In the genomic region with DNA sequence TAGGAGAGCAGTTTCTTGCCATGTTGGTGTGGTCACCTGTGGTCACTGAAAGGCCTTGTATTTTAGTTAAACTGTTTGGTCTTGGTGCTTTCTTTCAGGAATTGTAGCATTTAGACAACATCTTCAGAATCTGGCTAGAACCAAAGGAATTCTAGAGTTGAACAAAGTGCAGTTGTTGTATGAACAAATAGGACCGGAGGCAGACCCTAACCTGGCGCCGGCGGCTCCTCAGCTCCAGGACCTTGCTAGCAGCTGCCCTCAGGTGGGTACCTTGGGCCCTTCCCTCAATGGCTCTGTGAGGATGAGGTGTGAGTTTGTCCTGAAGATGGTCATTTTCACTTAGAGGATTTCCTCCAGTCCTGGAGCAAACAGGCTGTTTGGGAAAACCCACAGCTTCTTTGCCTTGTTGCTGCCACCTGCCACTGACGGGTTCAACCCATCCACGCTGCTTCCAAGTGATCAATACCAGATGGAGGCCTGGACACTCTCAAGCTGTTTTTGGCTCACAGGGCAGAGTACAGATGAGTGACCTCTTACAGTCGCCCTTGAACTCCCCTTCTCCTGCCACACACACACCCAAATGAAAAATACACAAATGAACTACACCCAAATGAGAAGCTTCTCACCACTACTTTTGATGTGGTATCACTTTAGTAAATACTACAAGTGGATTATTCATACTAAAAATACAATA, we compare ENCODE assay signal across 21 cellular contexts. TPM values are rescaled to one million over a fixed set of nuclear protein-coding genes. Genes with fewer than 3 reads are reported as not detected.
DNase-seq lines count a peak whose midpoint lies in the region; ATAC-seq and TF ChIP-seq lines count a peak whose summit lies in the region.
"Had no signal": no experiment of that assay in that cellular context is flagged by ENCODE, and none has a peak within 500 bp of the region (broad histone marks: within the 10 kb centered on the region; RNA-seq: fewer than 3 reads in every experiment).

No MANE protein-coding gene starts in this region.

- dilution Hi-C loops in IMR-90 (cut with HindIII; ENCODE audit: low sequenced_read_pairs, unreplicated experiment), result no loop called here

- H3K36me3 ChIP-seq in IMR-90 (ENCODE audit: control insufficient read depth, insufficient read depth, low read length), result peaks cover 58% of the 10 kb centered on the region

- H4K5ac ChIP-seq in IMR-90 (ENCODE audit: low read depth, low read length), result no peak overlapping the region

- intact Hi-C loops in IMR-90 (cut with micrococcal nuclease) (no loop called here), sciatic nerve (cut with DNase I) (no loop called here)

- H3K9me3 Mint-ChIP-seq in glutamatergic neuron (ENCODE audit: unreplicated experiment), result peaks cover 2% of the 10 kb centered on the region
- no peaks in the 10 kb centered on the region for H3K9me3 Mint-ChIP-seq in activated CD8-positive, alpha-beta memory T cell treated with anti-CD3 and anti-CD28 coated beads, Interleukin-2, amount 10 ng/mL, durations not matched to agents 7 days and 5 days (ENCODE audit: low read depth)
- no peaks in the 10 kb centered on the region for H3K9me3 Mint-ChIP-seq in activated naive CD4-positive, alpha-beta T cell treated with anti-CD3 and anti-CD28 coated beads, Interleukin-2, amount 10 ng/mL, durations not matched to agents 7 days and 5 days

- H2AFZ ChIP-seq in IMR-90 (replicated peaks; ENCODE audit: low read length, poor library complexity), result no peak overlapping the region

- no peak overlapping the region for H3K4me3 ChIP-seq in IMR-90 (ENCODE audit: insufficient read depth, low read depth, low read length)
- H3K4me3 ChIP-seq: MG63 had no signal

- H3K4me2 ChIP-seq in IMR-90 (ENCODE audit: low read depth, low read length), result no peak overlapping the region

- peaks cover 14% of the 10 kb centered on the region for H3K9me1 ChIP-seq in IMR-90 (ENCODE audit: insufficient read depth, low read length)

- no TSS peak for BruUV-seq in IMR-90 (replicated peaks; lab: Mats Ljungman, UMichigan)

- no peaks in the 10 kb centered on the region for H3K27me3 ChIP-seq in IMR-90 (ENCODE audit: control insufficient read depth, insufficient read depth, low read length)
- H3K27me3 ChIP-seq: MG63 had no signal

- H4K8ac ChIP-seq in IMR-90 (ENCODE audit: low read depth in 2 of 2, low read length in 2 of 2), result no peak overlapping the region

- WGBS in IMR-90 (ENCODE audit: extremely low coverage in 2 of 2, insufficient read length in 1 of 2), 2 experiments, result 90% methylated on average over 3 of the region's 7 CpGs; no CpG with 5 or more reads in 1 of the 2 experiments

- H2AK5ac ChIP-seq in IMR-90 (ENCODE audit: low read depth, low read length), result peak overlapping the region; percentile 28; the same call in 1 of the 2 replicates

- peaks cover 15 to 36% of the 10 kb centered on the region in 2 experiments; a peak in 3 of 4 replicates for H3K79me1 ChIP-seq in IMR-90 (ENCODE audit: low read depth in 1 of 2, low read length in 2 of 2)

- peak overlapping the region; percentile 32 for H3K27ac Mint-ChIP-seq in T-helper 17 cell
- H3K27ac Mint-ChIP-seq in glutamatergic neuron (ENCODE audit: unreplicated experiment), result peak overlapping the region; percentile 39
- H3K27ac Mint-ChIP-seq in activated CD8-positive, alpha-beta memory T cell treated with anti-CD3 and anti-CD28 coated beads, Interleukin-2, amount 10 ng/mL, durations not matched to agents 7 days and 5 days, result no peak overlapping the region
- H3K27ac Mint-ChIP-seq in activated naive CD4-positive, alpha-beta T cell treated with anti-CD3 and anti-CD28 coated beads, Interleukin-2, amount 10 ng/mL, durations not matched to agents 7 days and 5 days, result no peak overlapping the region

- no peak overlapping the region for H3K9ac ChIP-seq in IMR-90 (ENCODE audit: low read depth, low read length)

- no peaks in the 10 kb centered on the region for H4K20me1 ChIP-seq in IMR-90 (ENCODE audit: insufficient read depth, low read length)

- peak overlapping the region; percentile 4; the same call in 1 of the 2 replicates for H2BK120ac ChIP-seq in IMR-90 (ENCODE audit: low read depth, low read length)

- no peak overlapping the region for H3K4ac ChIP-seq in IMR-90 (ENCODE audit: low read depth, low read length)

- DNase-seq in IMR-90 (no peak), T-helper 17 cell (no peak), glutamatergic neuron (no peak), sciatic nerve (ENCODE audit: low spot score) (no peak)
- no peak for DNase-seq in activated CD8-positive, alpha-beta memory T cell treated with anti-CD3 and anti-CD28 coated beads, Interleukin-2, amount 10 ng/mL, durations not matched to agents 7 days and 5 days
- no peak for DNase-seq in activated naive CD4-positive, alpha-beta T cell treated with anti-CD3 and anti-CD28 coated beads, Interleukin-2, amount 10 ng/mL, durations not matched to agents 7 days and 5 days
- DNase-seq: ACHN, DMS79, Kasumi-1, MG63, NCI-H1048, NCI-H1436, NCI-H1930, NCI-H226, NCI-H524, NCI-H82, OCI-M1, SHP77 had no signal

- H3K56ac ChIP-seq in IMR-90 (ENCODE audit: extremely low read depth, insufficient read depth, low read length), result no peak overlapping the region

- H3K4me1 Mint-ChIP-seq in T-helper 17 cell (peaks cover 7% of the 10 kb centered on the region), glutamatergic neuron (ENCODE audit: low read depth, unreplicated experiment) (peaks cover 27% of the 10 kb centered on the region)
- H3K4me1 Mint-ChIP-seq in activated CD8-positive, alpha-beta memory T cell treated with anti-CD3 and anti-CD28 coated beads, Interleukin-2, amount 10 ng/mL, durations not matched to agents 7 days and 5 days, result no peaks in the 10 kb centered on the region
- H3K4me1 Mint-ChIP-seq in activated naive CD4-positive, alpha-beta T cell treated with anti-CD3 and anti-CD28 coated beads, Interleukin-2, amount 10 ng/mL, durations not matched to agents 7 days and 5 days, result no peaks in the 10 kb centered on the region

- H4K91ac ChIP-seq in IMR-90 (ENCODE audit: insufficient read depth, low read depth, low read length), result no peak overlapping the region

- H3K27me3 Mint-ChIP-seq in T-helper 17 cell (no peaks in the 10 kb centered on the region), glutamatergic neuron (ENCODE audit: unreplicated experiment) (no peaks in the 10 kb centered on the region)
- H3K27me3 Mint-ChIP-seq in activated CD8-positive, alpha-beta memory T cell treated with anti-CD3 and anti-CD28 coated beads, Interleukin-2, amount 10 ng/mL, durations not matched to agents 7 days and 5 days, result no peaks in the 10 kb centered on the region
- H3K27me3 Mint-ChIP-seq in activated naive CD4-positive, alpha-beta T cell treated with anti-CD3 and anti-CD28 coated beads, Interleukin-2, amount 10 ng/mL, durations not matched to agents 7 days and 5 days, result no peaks in the 10 kb centered on the region
- H3K27me3 Mint-ChIP-seq: IgD-negative memory B cell had no signal

- no peak overlapping the region for H2BK20ac ChIP-seq in IMR-90 (ENCODE audit: low read depth, low read length)

- H3K4me3 Mint-ChIP-seq in T-helper 17 cell (no peak overlapping the region), glutamatergic neuron (ENCODE audit: unreplicated experiment) (peak overlapping the region; percentile 11)
- H3K4me3 Mint-ChIP-seq in activated CD8-positive, alpha-beta memory T cell treated with anti-CD3 and anti-CD28 coated beads, Interleukin-2, amount 10 ng/mL, durations not matched to agents 7 days and 5 days, result no peak overlapping the region
- H3K4me3 Mint-ChIP-seq in activated naive CD4-positive, alpha-beta T cell treated with anti-CD3 and anti-CD28 coated beads, Interleukin-2, amount 10 ng/mL, durations not matched to agents 7 days and 5 days, result no peak overlapping the region
- H3K4me3 Mint-ChIP-seq: IgD-negative memory B cell had no signal

- CTCF ChIA-PET in IMR-90 (lab: Yijun Ruan, JAX), result interaction anchor here (1.0 kb wide), 1 partner anchor 117 kb away, joined by 3 read pairs; no protein-coding TSS in a partner anchor
- CTCF ChIA-PET in activated CD8-positive, alpha-beta memory T cell treated with anti-CD3 and anti-CD28 coated beads, Interleukin-2, amount 10 ng/mL, durations not matched to agents 7 days and 5 days (lab: Charles Lee), result no interaction called here
- CTCF ChIA-PET in activated naive CD4-positive, alpha-beta T cell treated with anti-CD3 and anti-CD28 coated beads, Interleukin-2, amount 10 ng/mL, durations not matched to agents 7 days and 5 days (lab: Charles Lee), result interaction anchor here (1.1 kb wide), 1 partner anchor 121 kb away, joined by 3 read pairs; no protein-coding TSS in a partner anchor

- TF ChIP-seq RAD21 in IMR-90 (IDR thresholded peaks at IDR 0.05; ENCODE audit: low read length), result no peak

- H2BK5ac ChIP-seq in IMR-90 (ENCODE audit: low read depth, low read length, poor library complexity, severe bottlenecking), result no peak overlapping the region

- H3K18ac ChIP-seq in IMR-90 (ENCODE audit: low read depth, low read length), result no peak overlapping the region

- H3K4me1 ChIP-seq in IMR-90 (ENCODE audit: control insufficient read depth, insufficient read depth, low read length), result peaks cover 13% of the 10 kb centered on the region

- no peak for TF ChIP-seq CTCF in IMR-90 (conservative IDR thresholded peaks at IDR 0.05; ENCODE audit: low read depth, low read length)
- no peak for TF ChIP-seq CTCF in glutamatergic neuron (IDR thresholded peaks at IDR 0.05; ENCODE audit: partially characterized antibody, unreplicated experiment)

- H3K14ac ChIP-seq in IMR-90 (replicated peaks; ENCODE audit: low read depth, low read length), result no peak overlapping the region

- no peak for TF ChIP-seq POLR2A in IMR-90 (IDR thresholded peaks at IDR 0.05; ENCODE audit: low read depth, low read length)

- POLR2A ChIA-PET in IMR-90 (lab: Charles Lee; ENCODE audit: unreplicated experiment), result no interaction called here

- in situ Hi-C loops in IMR-90 (cut with MboI; ENCODE audit: low sequenced_read_pairs), result no loop called here

- H3K27ac ChIP-seq in IMR-90 (ENCODE audit: insufficient read depth, low read length), result no peak overlapping the region
- H3K27ac ChIP-seq: C4-2B had no signal

- H3K9me3 ChIP-seq in IMR-90 (ENCODE audit: control insufficient read depth, insufficient read depth, low read length) (no peaks in the 10 kb centered on the region), T-helper 17 cell (ENCODE audit: control insufficient read depth, low read length, poor library complexity, severe bottlenecking) (no peaks in the 10 kb centered on the region)
- H3K9me3 ChIP-seq: MG63 had no signal

- H3K36me3 Mint-ChIP-seq in T-helper 17 cell (ENCODE audit: low read depth) (no peaks in the 10 kb centered on the region), glutamatergic neuron (ENCODE audit: unreplicated experiment) (no peaks in the 10 kb centered on the region)
- H3K36me3 Mint-ChIP-seq in activated CD8-positive, alpha-beta memory T cell treated with anti-CD3 and anti-CD28 coated beads, Interleukin-2, amount 10 ng/mL, durations not matched to agents 7 days and 5 days, result peaks cover 27% of the 10 kb centered on the region
- H3K36me3 Mint-ChIP-seq in activated naive CD4-positive, alpha-beta T cell treated with anti-CD3 and anti-CD28 coated beads, Interleukin-2, amount 10 ng/mL, durations not matched to agents 7 days and 5 days, result peaks cover 36% of the 10 kb centered on the region

- 0 out of 3 replicates have a peak overlapping the region, but pooled peaks have one; percentile 23 for H2BK15ac ChIP-seq in IMR-90 (ENCODE audit: low read depth, low read length)

- no peak overlapping the region for H2AK9ac ChIP-seq in IMR-90 (replicated peaks; ENCODE audit: low read depth, low read length, poor library complexity)

- no peak overlapping the region; the same call in 1 of the 2 replicates for H3K23ac ChIP-seq in IMR-90 (ENCODE audit: low read depth, low read length)

- ATAC-seq in IMR-90 (ENCODE audit: low read depth) (no peak), T-helper 17 cell (no peak), sciatic nerve (peak; percentile 32), HG03025 (IDR thresholded peaks at IDR 0.05; ENCODE audit: low FRiP score, unreplicated experiment) (no peak)
- ATAC-seq in activated CD8-positive, alpha-beta memory T cell treated with anti-CD3 and anti-CD28 coated beads, Interleukin-2, amount 10 ng/mL, durations not matched to agents 7 days and 5 days, result no peak

RNA-seq across cellular contexts. Expression of a gene that starts 45.2 kb away (rescaled TPM):
- total RNA-seq in IMR-90 (2012; rRNA removed), result 52.8 and 62.9 TPM in 2 replicates
- polyA plus RNA-seq in IMR-90 (2012; rRNA removed), result 22.4 and 23.0 TPM in 2 replicates
- 7.2 and 16.0 TPM in 2 replicates for polyA plus RNA-seq in IMR-90 (2012; cell fraction: cytosol; rRNA removed)
- 4.4 and 27.4 TPM in 2 replicates for polyA plus RNA-seq in IMR-90 (2012; cell fraction: nucleus; rRNA removed; ENCODE audit: low replicate concordance)
- 10 to 100 TPM; 26.4 to 32.0 TPM for total RNA-seq in T-helper 17 cell
- total RNA-seq in glutamatergic neuron (ENCODE audit: unreplicated experiment), result 66.3 TPM
- total RNA-seq in sciatic nerve, result 37.7 TPM
- total RNA-seq in activated CD8-positive, alpha-beta memory T cell treated with anti-CD3 and anti-CD28 coated beads, Interleukin-2, amount 10 ng/mL, durations not matched to agents 7 days and 5 days, result 10 to 100 TPM; 55.2 to 64.9 TPM

Comparison
In these comparisons a context has a peak if more than half of its experiments do, and no peak if none do; other contexts are left out.
1. H3K27ac Mint-ChIP-seq: peak in T-helper 17 cell (single experiment) and glutamatergic neuron (single experiment); none in activated CD8-positive, alpha-beta memory T cell treated with anti-CD3 and anti-CD28 coated beads, Interleukin-2, amount 10 ng/mL, durations not matched to agents 7 days and 5 days (single experiment) and activated naive CD4-positive, alpha-beta T cell treated with anti-CD3 and anti-CD28 coated beads, Interleukin-2, amount 10 ng/mL, durations not matched to agents 7 days and 5 days (single experiment).